14 cellular contexts compared by ENCODE assay signal in genomic region chr6:15452182-15452941, GRCh38.
DNase-seq lines count a peak whose midpoint lies in the region; ATAC-seq, FAIRE-seq and TF ChIP-seq lines count a peak whose summit lies in the region.
"Had no signal": no experiment of that assay in that cellular context is flagged by ENCODE, and none has a peak within 500 bp of the region (broad histone marks: within the 10 kb centered on the region; RNA-seq: fewer than 3 reads in every experiment).

No MANE protein-coding gene starts in this region.

- no peaks in the 10 kb centered on the region for H3K9me3 Mint-ChIP-seq in activated CD4-positive, alpha-beta T cell treated with anti-CD3 and anti-CD28 coated beads, Interleukin-2, amount 10 ng/mL, durations not matched to agents 7 days and 5 days
- H3K9me3 Mint-ChIP-seq in activated T-helper 17 cell treated with anti-CD3 and anti-CD28 coated beads, Interleukin-2, amount 50 U/mL, for 72 hours = no peaks in the 10 kb centered on the region
- H3K9me3 Mint-ChIP-seq in nephron progenitor cell = no peaks in the 10 kb centered on the region

- peak; percentile 52 for FAIRE-seq in GM12891 (lab: Jason Lieb, UNC)
- FAIRE-seq: A549 had no signal

- H3K27ac Mint-ChIP-seq in activated CD4-positive, alpha-beta T cell treated with anti-CD3 and anti-CD28 coated beads, Interleukin-2, amount 10 ng/mL, durations not matched to agents 7 days and 5 days = peak overlapping the region; percentile 84
- H3K27ac Mint-ChIP-seq in activated T-helper 17 cell treated with anti-CD3 and anti-CD28 coated beads, Interleukin-2, amount 50 U/mL, for 72 hours = peak overlapping the region; percentile 41
- peak overlapping the region; percentile 95 for H3K27ac Mint-ChIP-seq in nephron progenitor cell

- peaks cover 37% of the 10 kb centered on the region for H3K36me3 Mint-ChIP-seq in activated CD4-positive, alpha-beta T cell treated with anti-CD3 and anti-CD28 coated beads, Interleukin-2, amount 10 ng/mL, durations not matched to agents 7 days and 5 days (ENCODE audit: low read depth)
- peaks cover 87% of the 10 kb centered on the region for H3K36me3 Mint-ChIP-seq in activated T-helper 17 cell treated with anti-CD3 and anti-CD28 coated beads, Interleukin-2, amount 50 U/mL, for 72 hours (ENCODE audit: low read depth)
- peaks cover 32% of the 10 kb centered on the region for H3K36me3 Mint-ChIP-seq in nephron progenitor cell (ENCODE audit: low read depth)

- CTCF ChIA-PET in activated CD4-positive, alpha-beta T cell treated with anti-CD3 and anti-CD28 coated beads, Interleukin-2, amount 10 ng/mL, durations not matched to agents 7 days and 5 days (lab: Charles Lee) = interaction anchor here (0.6 kb wide), 2 partner anchors 14 to 341 kb away, joined by 3 to 4 read pairs; no protein-coding TSS in a partner anchor

- no peaks in the 10 kb centered on the region for H3K27me3 Mint-ChIP-seq in activated CD4-positive, alpha-beta T cell treated with anti-CD3 and anti-CD28 coated beads, Interleukin-2, amount 10 ng/mL, durations not matched to agents 7 days and 5 days
- H3K27me3 Mint-ChIP-seq in activated T-helper 17 cell treated with anti-CD3 and anti-CD28 coated beads, Interleukin-2, amount 50 U/mL, for 72 hours = no peaks in the 10 kb centered on the region
- H3K27me3 Mint-ChIP-seq in nephron progenitor cell (ENCODE audit: low read depth, poor library complexity) = no peaks in the 10 kb centered on the region

- H3K4me1 Mint-ChIP-seq in activated CD4-positive, alpha-beta T cell treated with anti-CD3 and anti-CD28 coated beads, Interleukin-2, amount 10 ng/mL, durations not matched to agents 7 days and 5 days = peaks cover 62% of the 10 kb centered on the region
- peaks cover 45% of the 10 kb centered on the region for H3K4me1 Mint-ChIP-seq in activated T-helper 17 cell treated with anti-CD3 and anti-CD28 coated beads, Interleukin-2, amount 50 U/mL, for 72 hours
- H3K4me1 Mint-ChIP-seq in nephron progenitor cell = peaks cover 51% of the 10 kb centered on the region

- POLR2A ChIA-PET in activated CD4-positive, alpha-beta T cell treated with anti-CD3 and anti-CD28 coated beads, Interleukin-2, amount 10 ng/mL, durations not matched to agents 7 days and 5 days (lab: Charles Lee) = no interaction called here

- TF ChIP-seq POLR2A in GM12891 (IDR thresholded peaks at IDR 0.05; ENCODE audit: low read depth, low read length) = no peak

- no peak for TF ChIP-seq CTCF in nephron progenitor cell (IDR thresholded peaks at IDR 0.05)

- DNase-seq in activated CD4-positive, alpha-beta T cell treated with anti-CD3 and anti-CD28 coated beads, Interleukin-2, amount 10 ng/mL, durations not matched to agents 7 days and 5 days = no peak
- no peak for DNase-seq in activated CD4-positive, alpha-beta T cell treated with anti-CD3 and anti-CD28 coated beads for 48 hours
- DNase-seq in GM12891 (ENCODE audit: insufficient read length, low spot score) (no peak), nephron progenitor cell (no peak), iPS-NIHi7 (ENCODE audit: extremely low spot score) (no peak), medulla oblongata (ENCODE audit: extremely low spot score) (no peak)
- no peak for DNase-seq in stimulated activated CD4-positive, alpha-beta T cell treated with anti-CD3 and anti-CD28 coated beads, Interleukin-15, amount 100 ng/mL, for 24 hours
- DNase-seq: Caco-2, cortex of kidney, hypothalamus, KG1, left colon had no signal

- ATAC-seq in activated T-helper 17 cell treated with anti-CD3 and anti-CD28 coated beads, Interleukin-2, amount 50 U/mL, for 72 hours (replicated peaks) = no peak
- ATAC-seq: A549, left colon had no signal

- peak overlapping the region; percentile 16 for H3K4me3 Mint-ChIP-seq in activated CD4-positive, alpha-beta T cell treated with anti-CD3 and anti-CD28 coated beads, Interleukin-2, amount 10 ng/mL, durations not matched to agents 7 days and 5 days
- H3K4me3 Mint-ChIP-seq in activated T-helper 17 cell treated with anti-CD3 and anti-CD28 coated beads, Interleukin-2, amount 50 U/mL, for 72 hours = no peak overlapping the region
- no peak overlapping the region for H3K4me3 Mint-ChIP-seq in nephron progenitor cell

TF ChIP-seq in GM12891, 5 proteins besides CTCF, POLR2A, EP300 and RAD21:
- TF ChIP-seq PAX5 (IDR thresholded peaks at IDR 0.05; ENCODE audit: insufficient read depth, low read length, severe bottlenecking) (no peak), TAF1 (IDR thresholded peaks at IDR 0.05; ENCODE audit: low read depth, low read length) (no peak), POU2F2 (IDR thresholded peaks at IDR 0.05; ENCODE audit: low read depth, low read length) (no peak), SPI1 (IDR thresholded peaks at IDR 0.05; ENCODE audit: low read depth, low read length) (peak; percentile 41), POLR2AphosphoS5 (IDR thresholded peaks at IDR 0.05; ENCODE audit: low read depth, low read length) (no peak)
TF ChIP-seq in GM12891: peak in this region for 1.

Comparison
In these comparisons a context has a peak if more than half of its experiments do, and no peak if none do; other contexts are left out.
1. H3K27ac Mint-ChIP-seq: peak in every context shown above with its lines; median percentile 95 in nephron progenitor cell; 84 in activated CD4-positive, alpha-beta T cell treated with anti-CD3 and anti-CD28 coated beads, Interleukin-2, amount 10 ng/mL, durations not matched to agents 7 days and 5 days; 41 in activated T-helper 17 cell treated with anti-CD3 and anti-CD28 coated beads, Interleukin-2, amount 50 U/mL, for 72 hours.